2 cellular contexts compared by ENCODE assay signal in genomic region chr20:45154183-45154582, GRCh38.
TF ChIP-seq lines count a peak whose summit lies in the region.

No MANE protein-coding gene starts in this region.

TF ChIP-seq in HepG2, 621 proteins besides CTCF, POLR2A, EP300 and RAD21:
- TF ChIP-seq ZC3H4 (CRISPR knock-in tag; IDR thresholded peaks at IDR 0.05; ENCODE audit: borderline replicate concordance) (no peak), KMT2A (CRISPR knock-in tag; IDR thresholded peaks at IDR 0.05) (no peak), STAG1 (CRISPR knock-in tag; IDR thresholded peaks at IDR 0.05) (peak; percentile 43), HOXA9 (CRISPR knock-in tag; IDR thresholded peaks at IDR 0.05; ENCODE audit: borderline replicate concordance) (no peak), ZNF720 (CRISPR knock-in tag; IDR thresholded peaks at IDR 0.05) (no peak), ZNF7 (CRISPR knock-in tag; IDR thresholded peaks at IDR 0.05) (no peak), ZNF318 (CRISPR knock-in tag; IDR thresholded peaks at IDR 0.05) (no peak)

TF ChIP-seq in SK-N-SH, 30 proteins besides CTCF, POLR2A, EP300 and RAD21:
- TF ChIP-seq TCF12 (IDR thresholded peaks at IDR 0.05) (no peak), ELF1 (IDR thresholded peaks at IDR 0.05) (no peak), REST (IDR thresholded peaks at IDR 0.05; ENCODE audit: low read depth, low read length) (no peak), NFIC (IDR thresholded peaks at IDR 0.05; ENCODE audit: borderline replicate concordance) (no peak), SIN3A (IDR thresholded peaks at IDR 0.05; ENCODE audit: borderline replicate concordance, low read depth, low read length) (no peak), USF1 (IDR thresholded peaks at IDR 0.05; ENCODE audit: borderline replicate concordance, low read depth) (no peak), RFX5 (IDR thresholded peaks at IDR 0.05; ENCODE audit: low read length) (no peak), NRF1 (IDR thresholded peaks at IDR 0.05; ENCODE audit: low read depth, low read length) (no peak), YY1 (IDR thresholded peaks at IDR 0.05; ENCODE audit: low read depth) (no peak), SMC3 (IDR thresholded peaks at IDR 0.05; ENCODE audit: low read depth, low read length) (no peak), JUND (IDR thresholded peaks at IDR 0.05) (no peak), TAF1 (IDR thresholded peaks at IDR 0.05; ENCODE audit: borderline replicate concordance, low read depth, low read length) (no peak), RXRA (IDR thresholded peaks at IDR 0.05; ENCODE audit: borderline replicate concordance, low read depth) (no peak)
TF ChIP-seq in SK-N-SH: peak in this region for 0.
